8 cellular contexts compared by ENCODE assay signal in genomic region chr18:59084286-59084779, GRCh38. TPM values are rescaled to one million over a fixed set of nuclear protein-coding genes. Genes with fewer than 3 reads are reported as not detected.
DNase-seq lines count a peak whose midpoint lies in the region; ATAC-seq and TF ChIP-seq lines count a peak whose summit lies in the region.

No MANE protein-coding gene starts in this region.

- H3K27ac ChIP-seq in psoas muscle = no peak overlapping the region

- H3K36me3 Mint-ChIP-seq in activated naive CD8-positive, alpha-beta T cell treated with anti-CD3 and anti-CD28 coated beads, Interleukin-2, amount 10 ng/mL, durations not matched to agents 7 days and 5 days = no peaks in the 10 kb centered on the region

- no peak overlapping the region for H3K4me3 ChIP-seq in psoas muscle

- intact Hi-C loops in cardiac septum (cut with DNase I) = no loop called here
- intact Hi-C loops in psoas muscle (cut with DNase I) = loop anchor here in 1 of 2 donors (10.0 kb wide), 1 partner anchor 580 kb away; no protein-coding TSS in a partner anchor

- H3K9me3 ChIP-seq in psoas muscle = no peaks in the 10 kb centered on the region

- TF ChIP-seq CTCF in psoas muscle (IDR thresholded peaks at IDR 0.05) = peak; percentile 77

- H3K27ac Mint-ChIP-seq in activated naive CD8-positive, alpha-beta T cell treated with anti-CD3 and anti-CD28 coated beads, Interleukin-2, amount 10 ng/mL, durations not matched to agents 7 days and 5 days = no peak overlapping the region

- 0 to 2% (median 1%) methylated on average over 7 of the region's 7 CpGs for WGBS in psoas muscle, 3 donors

- DNase-seq in AML-193 (lab: John Stamatoyannopoulos, UW) (peak; percentile 19 to 50), NCI-H1105 (lab: John Stamatoyannopoulos, UW) (peak; percentile 90), SKM-1 treated with dmso at 0.1 percent for 144 hours (lab: John Stamatoyannopoulos, UW; ENCODE audit: unreplicated experiment) (peak; percentile 55), cardiac septum (ENCODE audit: low spot score) (peak; percentile 81), psoas muscle (peak; percentile 65 to 74), cortex of kidney (lab: John Stamatoyannopoulos, UW) (no peak)
- peak; percentile 66 for DNase-seq in activated naive CD8-positive, alpha-beta T cell treated with anti-CD3 and anti-CD28 coated beads, Interleukin-2, amount 10 ng/mL, durations not matched to agents 7 days and 5 days

- H3K4me1 Mint-ChIP-seq in activated naive CD8-positive, alpha-beta T cell treated with anti-CD3 and anti-CD28 coated beads, Interleukin-2, amount 10 ng/mL, durations not matched to agents 7 days and 5 days = peaks cover 4% of the 10 kb centered on the region

- no peaks in the 10 kb centered on the region for H3K4me1 ChIP-seq in psoas muscle

- H3K9me3 Mint-ChIP-seq in activated naive CD8-positive, alpha-beta T cell treated with anti-CD3 and anti-CD28 coated beads, Interleukin-2, amount 10 ng/mL, durations not matched to agents 7 days and 5 days = no peaks in the 10 kb centered on the region

- POLR2A ChIA-PET in activated naive CD8-positive, alpha-beta T cell treated with anti-CD3 and anti-CD28 coated beads, Interleukin-2, amount 10 ng/mL, durations not matched to agents 7 days and 5 days (lab: Charles Lee) = no interaction called here

- peaks cover 18% of the 10 kb centered on the region for H3K27me3 Mint-ChIP-seq in activated naive CD8-positive, alpha-beta T cell treated with anti-CD3 and anti-CD28 coated beads, Interleukin-2, amount 10 ng/mL, durations not matched to agents 7 days and 5 days

- no peak overlapping the region for H3K4me3 Mint-ChIP-seq in activated naive CD8-positive, alpha-beta T cell treated with anti-CD3 and anti-CD28 coated beads, Interleukin-2, amount 10 ng/mL, durations not matched to agents 7 days and 5 days

- no peaks in the 10 kb centered on the region for H3K27me3 ChIP-seq in psoas muscle (ENCODE audit: insufficient read depth in 3 of 3, low read length in 2 of 3)

- ATAC-seq in GM21529 (IDR thresholded peaks at IDR 0.05; ENCODE audit: unreplicated experiment) = peak; percentile 69
- peak; percentile 71 for ATAC-seq in activated naive CD8-positive, alpha-beta T cell treated with anti-CD3 and anti-CD28 coated beads, Interleukin-2, amount 10 ng/mL, durations not matched to agents 7 days and 5 days (ENCODE audit: low read depth)
- peak; percentile 69 to 91 (median 77) for ATAC-seq in psoas muscle

- H3K36me3 ChIP-seq in psoas muscle (ENCODE audit: insufficient read depth in 1 of 2, low read depth in 1 of 2) = no peaks in the 10 kb centered on the region

RNA-seq across cellular contexts. Expression of gene SEC11C, which starts 55.4 kb away (rescaled TPM):
- total RNA-seq in activated naive CD8-positive, alpha-beta T cell treated with anti-CD3 and anti-CD28 coated beads, Interleukin-2, amount 10 ng/mL, durations not matched to agents 7 days and 5 days = 10 to 100 TPM; 38.4 to 39.9 TPM
- total RNA-seq in cardiac septum = 24.3 TPM
- 10 to 100 TPM; 11.3 to 19.5 (median 15.9) TPM for total RNA-seq in psoas muscle
- 10 to 100 TPM; 13.4 to 27.7 (median 23.4) TPM for polyA plus RNA-seq in psoas muscle
